1 cellular context compared by ENCODE assay signal in the genomic region with DNA sequence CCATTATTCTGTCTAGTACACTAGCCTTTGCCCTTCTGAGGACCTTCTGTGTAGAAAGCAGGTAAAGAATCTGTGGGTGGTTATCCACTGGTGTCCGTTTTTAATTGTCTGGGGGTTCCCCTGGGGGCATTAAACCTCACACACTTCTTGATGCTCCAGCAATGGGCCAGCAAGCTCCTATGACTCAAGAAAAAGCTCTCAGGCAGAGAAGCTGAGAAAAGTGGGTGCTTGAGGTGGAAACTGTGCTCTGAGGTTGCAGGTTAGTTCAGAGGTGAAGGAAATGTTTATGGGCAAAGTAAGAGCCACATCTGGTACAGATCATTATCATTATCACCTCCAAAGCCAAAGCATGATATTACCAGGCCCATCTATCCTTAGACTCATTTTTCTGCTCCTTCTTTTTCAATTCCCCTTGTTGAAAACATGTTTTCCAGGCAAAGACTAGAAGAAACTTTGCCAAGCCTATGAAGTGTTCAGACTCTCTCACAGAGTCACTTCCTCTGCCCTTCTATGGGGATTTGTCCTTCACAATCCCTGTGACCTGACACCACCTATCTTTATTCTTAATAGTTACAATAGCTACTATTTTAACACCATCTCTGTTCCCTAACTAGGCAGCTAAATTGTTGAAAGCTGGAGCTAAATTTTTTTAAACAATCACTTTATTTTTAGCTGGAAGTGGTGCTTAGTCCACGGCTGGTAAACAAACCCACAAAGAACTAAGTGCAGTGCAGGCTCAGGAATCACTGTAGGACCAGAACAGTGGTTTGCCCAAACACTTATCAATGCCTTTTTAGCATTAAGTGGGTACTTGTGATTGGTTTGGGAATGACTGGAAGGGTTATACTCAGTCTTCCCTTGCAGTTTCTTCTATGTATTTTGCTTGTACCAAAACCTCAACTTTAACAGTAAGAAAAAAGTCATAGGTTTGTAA.
TF ChIP-seq lines count a peak whose summit lies in the region.

No MANE protein-coding gene starts in this region.

TF ChIP-seq in GM23338, 12 proteins besides CTCF, POLR2A, EP300 and RAD21 (continued from another document):
- TF ChIP-seq, protein P1, sequence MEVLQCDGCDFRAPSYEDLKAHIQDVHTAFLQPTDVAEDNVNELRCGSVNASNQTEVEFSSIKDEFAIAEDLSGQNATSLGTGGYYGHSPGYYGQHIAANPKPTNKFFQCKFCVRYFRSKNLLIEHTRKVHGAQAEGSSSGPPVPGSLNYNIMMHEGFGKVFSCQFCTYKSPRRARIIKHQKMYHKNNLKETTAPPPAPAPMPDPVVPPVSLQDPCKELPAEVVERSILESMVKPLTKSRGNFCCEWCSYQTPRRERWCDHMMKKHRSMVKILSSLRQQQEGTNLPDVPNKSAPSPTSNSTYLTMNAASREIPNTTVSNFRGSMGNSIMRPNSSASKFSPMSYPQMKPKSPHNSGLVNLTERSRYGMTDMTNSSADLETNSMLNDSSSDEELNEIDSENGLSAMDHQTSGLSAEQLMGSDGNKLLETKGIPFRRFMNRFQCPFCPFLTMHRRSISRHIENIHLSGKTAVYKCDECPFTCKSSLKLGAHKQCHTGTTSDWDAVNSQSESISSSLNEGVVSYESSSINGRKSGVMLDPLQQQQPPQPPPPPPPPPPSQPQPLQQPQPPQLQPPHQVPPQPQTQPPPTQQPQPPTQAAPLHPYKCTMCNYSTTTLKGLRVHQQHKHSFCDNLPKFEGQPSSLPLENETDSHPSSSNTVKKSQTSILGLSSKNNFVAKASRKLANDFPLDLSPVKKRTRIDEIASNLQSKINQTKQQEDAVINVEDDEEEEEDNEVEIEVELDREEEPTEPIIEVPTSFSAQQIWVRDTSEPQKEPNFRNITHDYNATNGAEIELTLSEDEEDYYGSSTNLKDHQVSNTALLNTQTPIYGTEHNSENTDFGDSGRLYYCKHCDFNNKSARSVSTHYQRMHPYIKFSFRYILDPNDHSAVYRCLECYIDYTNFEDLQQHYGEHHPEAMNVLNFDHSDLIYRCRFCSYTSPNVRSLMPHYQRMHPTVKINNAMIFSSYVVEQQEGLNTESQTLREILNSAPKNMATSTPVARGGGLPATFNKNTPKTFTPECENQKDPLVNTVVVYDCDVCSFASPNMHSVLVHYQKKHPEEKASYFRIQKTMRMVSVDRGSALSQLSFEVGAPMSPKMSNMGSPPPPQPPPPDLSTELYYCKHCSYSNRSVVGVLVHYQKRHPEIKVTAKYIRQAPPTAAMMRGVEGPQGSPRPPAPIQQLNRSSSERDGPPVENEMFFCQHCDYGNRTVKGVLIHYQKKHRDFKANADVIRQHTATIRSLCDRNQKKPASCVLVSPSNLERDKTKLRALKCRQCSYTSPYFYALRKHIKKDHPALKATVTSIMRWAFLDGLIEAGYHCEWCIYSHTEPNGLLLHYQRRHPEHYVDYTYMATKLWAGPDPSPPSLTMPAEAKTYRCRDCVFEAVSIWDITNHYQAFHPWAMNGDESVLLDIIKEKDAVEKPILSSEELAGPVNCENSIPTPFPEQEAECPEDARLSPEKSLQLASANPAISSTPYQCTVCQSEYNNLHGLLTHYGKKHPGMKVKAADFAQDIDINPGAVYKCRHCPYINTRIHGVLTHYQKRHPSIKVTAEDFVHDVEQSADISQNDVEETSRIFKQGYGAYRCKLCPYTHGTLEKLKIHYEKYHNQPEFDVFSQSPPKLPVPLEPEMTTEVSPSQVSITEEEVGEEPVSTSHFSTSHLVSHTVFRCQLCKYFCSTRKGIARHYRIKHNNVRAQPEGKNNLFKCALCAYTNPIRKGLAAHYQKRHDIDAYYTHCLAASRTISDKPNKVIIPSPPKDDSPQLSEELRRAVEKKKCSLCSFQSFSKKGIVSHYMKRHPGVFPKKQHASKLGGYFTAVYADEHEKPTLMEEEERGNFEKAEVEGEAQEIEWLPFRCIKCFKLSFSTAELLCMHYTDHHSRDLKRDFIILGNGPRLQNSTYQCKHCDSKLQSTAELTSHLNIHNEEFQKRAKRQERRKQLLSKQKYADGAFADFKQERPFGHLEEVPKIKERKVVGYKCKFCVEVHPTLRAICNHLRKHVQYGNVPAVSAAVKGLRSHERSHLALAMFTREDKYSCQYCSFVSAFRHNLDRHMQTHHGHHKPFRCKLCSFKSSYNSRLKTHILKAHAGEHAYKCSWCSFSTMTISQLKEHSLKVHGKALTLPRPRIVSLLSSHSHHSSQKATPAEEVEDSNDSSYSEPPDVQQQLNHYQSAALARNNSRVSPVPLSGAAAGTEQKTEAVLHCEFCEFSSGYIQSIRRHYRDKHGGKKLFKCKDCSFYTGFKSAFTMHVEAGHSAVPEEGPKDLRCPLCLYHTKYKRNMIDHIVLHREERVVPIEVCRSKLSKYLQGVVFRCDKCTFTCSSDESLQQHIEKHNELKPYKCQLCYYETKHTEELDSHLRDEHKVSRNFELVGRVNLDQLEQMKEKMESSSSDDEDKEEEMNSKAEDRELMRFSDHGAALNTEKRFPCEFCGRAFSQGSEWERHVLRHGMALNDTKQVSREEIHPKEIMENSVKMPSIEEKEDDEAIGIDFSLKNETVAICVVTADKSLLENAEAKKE (CRISPR knock-in tag; IDR thresholded peaks at IDR 0.05): no peak
- TF ChIP-seq ZNF331 (CRISPR knock-in tag; IDR thresholded peaks at IDR 0.05; ENCODE audit: low read depth): no peak
- no peak for TF ChIP-seq NANOG (IDR thresholded peaks at IDR 0.05; ENCODE audit: borderline replicate concordance)
- TF ChIP-seq, protein P2, sequence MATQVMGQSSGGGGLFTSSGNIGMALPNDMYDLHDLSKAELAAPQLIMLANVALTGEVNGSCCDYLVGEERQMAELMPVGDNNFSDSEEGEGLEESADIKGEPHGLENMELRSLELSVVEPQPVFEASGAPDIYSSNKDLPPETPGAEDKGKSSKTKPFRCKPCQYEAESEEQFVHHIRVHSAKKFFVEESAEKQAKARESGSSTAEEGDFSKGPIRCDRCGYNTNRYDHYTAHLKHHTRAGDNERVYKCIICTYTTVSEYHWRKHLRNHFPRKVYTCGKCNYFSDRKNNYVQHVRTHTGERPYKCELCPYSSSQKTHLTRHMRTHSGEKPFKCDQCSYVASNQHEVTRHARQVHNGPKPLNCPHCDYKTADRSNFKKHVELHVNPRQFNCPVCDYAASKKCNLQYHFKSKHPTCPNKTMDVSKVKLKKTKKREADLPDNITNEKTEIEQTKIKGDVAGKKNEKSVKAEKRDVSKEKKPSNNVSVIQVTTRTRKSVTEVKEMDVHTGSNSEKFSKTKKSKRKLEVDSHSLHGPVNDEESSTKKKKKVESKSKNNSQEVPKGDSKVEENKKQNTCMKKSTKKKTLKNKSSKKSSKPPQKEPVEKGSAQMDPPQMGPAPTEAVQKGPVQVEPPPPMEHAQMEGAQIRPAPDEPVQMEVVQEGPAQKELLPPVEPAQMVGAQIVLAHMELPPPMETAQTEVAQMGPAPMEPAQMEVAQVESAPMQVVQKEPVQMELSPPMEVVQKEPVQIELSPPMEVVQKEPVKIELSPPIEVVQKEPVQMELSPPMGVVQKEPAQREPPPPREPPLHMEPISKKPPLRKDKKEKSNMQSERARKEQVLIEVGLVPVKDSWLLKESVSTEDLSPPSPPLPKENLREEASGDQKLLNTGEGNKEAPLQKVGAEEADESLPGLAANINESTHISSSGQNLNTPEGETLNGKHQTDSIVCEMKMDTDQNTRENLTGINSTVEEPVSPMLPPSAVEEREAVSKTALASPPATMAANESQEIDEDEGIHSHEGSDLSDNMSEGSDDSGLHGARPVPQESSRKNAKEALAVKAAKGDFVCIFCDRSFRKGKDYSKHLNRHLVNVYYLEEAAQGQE (IDR thresholded peaks at IDR 0.05; ENCODE audit: unreplicated experiment): no peak
- TF ChIP-seq CREB1 (CRISPR knock-in tag; IDR thresholded peaks at IDR 0.05; ENCODE audit: low read depth): no peak
- TF ChIP-seq EZH2phosphoT487 (IDR thresholded peaks at IDR 0.05; ENCODE audit: unreplicated experiment): no peak
